ENCODE assay signal across 9 cellular contexts in the genomic region with DNA sequence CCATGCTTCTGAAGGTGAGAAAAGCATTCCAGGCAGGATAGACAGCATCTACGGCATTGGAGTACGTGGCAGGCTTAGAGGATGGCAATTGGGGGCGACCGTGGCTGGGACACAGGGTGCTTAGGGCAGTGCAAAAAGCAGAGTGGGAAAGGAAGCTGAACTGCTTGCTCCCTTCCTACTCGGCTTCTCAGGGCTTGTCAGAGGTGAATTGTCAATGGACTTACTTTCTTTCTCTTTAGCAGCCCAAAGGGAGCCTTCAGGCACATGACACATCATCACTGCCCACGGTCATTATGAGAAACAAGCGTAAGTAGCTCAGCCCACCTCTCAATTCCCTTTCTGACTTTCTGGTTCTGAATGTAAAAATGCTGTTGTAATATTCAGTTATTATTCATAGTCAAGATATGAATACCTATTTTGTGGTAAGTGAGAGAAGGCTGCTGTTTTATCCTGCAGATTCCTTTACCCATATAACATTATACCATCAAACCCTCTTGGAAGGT.
DNase-seq lines count a peak whose midpoint lies in the region; ATAC-seq lines count a peak whose summit lies in the region.
"Had no signal": no experiment of that assay in that cellular context is flagged by ENCODE, and none has a peak within 500 bp of the region (broad histone marks: within the 10 kb centered on the region; RNA-seq: fewer than 3 reads in every experiment).

No MANE protein-coding gene starts in this region.

- peak; percentile 71 for DNase-seq in activated effector memory CD4-positive, alpha-beta T cell treated with anti-CD3 and anti-CD28 coated beads, Interleukin-2, amount 50 U/mL, for 16 hours
- DNase-seq in activated effector memory CD4-positive, alpha-beta T cell treated with Interleukin-2 at 50 U/mL for 16 hours: no peak
- peak; percentile 55 for DNase-seq in stimulated activated CD8-positive, alpha-beta memory T cell treated with anti-CD3 and anti-CD28 coated beads, Interleukin-4, amount 100 ng/mL, for 48 hours
- DNase-seq in SW480 (ENCODE audit: low spot score): no peak
- no peak for DNase-seq in NCI-H2029 treated with DMSO at 0.1 percent for 48 hours (lab: John Stamatoyannopoulos, UW)
- no peak for DNase-seq in cerebellar nuclear complex (lab: John Stamatoyannopoulos, UW)
- DNase-seq: retina had no signal

- peak; percentile 41 for ATAC-seq in GM21529 (IDR thresholded peaks at IDR 0.05; ENCODE audit: unreplicated experiment)
- peak; percentile 49 for ATAC-seq in HG03520 (IDR thresholded peaks at IDR 0.05; ENCODE audit: unreplicated experiment)

Comparison
In these comparisons a context has a peak if more than half of its experiments do, and no peak if none do; other contexts are left out.
1. DNase-seq: peak in activated effector memory CD4-positive, alpha-beta T cell treated with anti-CD3 and anti-CD28 coated beads, Interleukin-2, amount 50 U/mL, for 16 hours (single experiment) and stimulated activated CD8-positive, alpha-beta memory T cell treated with anti-CD3 and anti-CD28 coated beads, Interleukin-4, amount 100 ng/mL, for 48 hours (single experiment); none in activated effector memory CD4-positive, alpha-beta T cell treated with Interleukin-2 at 50 U/mL for 16 hours (single experiment), SW480 (single experiment), NCI-H2029 treated with DMSO at 0.1 percent for 48 hours (single experiment) and cerebellar nuclear complex (0 of 2).